1 cellular context compared by ENCODE assay signal in the genomic region with DNA sequence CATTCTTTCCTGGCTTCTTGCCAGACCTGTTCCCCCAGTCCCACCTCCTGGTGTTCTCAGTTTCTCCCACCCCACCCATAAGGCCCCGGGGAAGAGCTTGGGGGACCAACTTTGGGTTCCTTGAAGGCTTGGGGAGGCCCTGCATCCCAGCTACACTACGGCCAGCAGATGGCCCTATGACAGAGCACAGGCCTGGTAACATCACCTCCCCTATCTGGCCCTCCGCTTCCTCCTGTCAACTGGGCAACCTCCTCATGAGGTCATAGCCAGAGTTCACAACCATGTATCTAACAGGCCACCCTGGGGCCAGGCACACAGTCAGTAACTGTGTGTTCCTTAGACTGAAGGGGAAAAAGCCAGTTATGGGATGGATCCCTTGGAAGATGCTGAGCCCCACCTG.
TF ChIP-seq lines count a peak whose summit lies in the region.

No MANE protein-coding gene starts in this region.

TF ChIP-seq in H1, 55 proteins besides CTCF, POLR2A, EP300 and RAD21:
- no peak for TF ChIP-seq KDM1A (IDR thresholded peaks at IDR 0.05; ENCODE audit: borderline replicate concordance, low read length)
- TF ChIP-seq, protein P1, sequence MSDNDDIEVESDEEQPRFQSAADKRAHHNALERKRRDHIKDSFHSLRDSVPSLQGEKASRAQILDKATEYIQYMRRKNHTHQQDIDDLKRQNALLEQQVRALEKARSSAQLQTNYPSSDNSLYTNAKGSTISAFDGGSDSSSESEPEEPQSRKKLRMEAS (IDR thresholded peaks at IDR 0.05), result no peak
